In genomic region chr10:58704226-58705200, GRCh38 we compare ENCODE assay signal across 13 cellular contexts.
A peak's percentile ranks its signal among the peaks of the same experiment; 100 is the strongest.
DNase-seq lines count a peak whose midpoint lies in the region; ATAC-seq, FAIRE-seq and TF ChIP-seq lines count a peak whose summit lies in the region.
"Had no signal": no experiment of that assay in that cellular context is flagged by ENCODE, and none has a peak within 500 bp of the region (broad histone marks: within the 10 kb centered on the region; RNA-seq: fewer than 3 reads in every experiment).

No MANE protein-coding gene starts in this region.

- 60% methylated on average over 6 of the region's 6 CpGs for WGBS in A549 (ENCODE audit: missing lambda C conversion rate)
- WGBS in sigmoid colon, 2 donors: 54 to 58% methylated on average over 6 of the region's 6 CpGs

- H3K27ac ChIP-seq in A549 (peak overlapping the region; percentile 7 to 70; a peak in 4 of 6 replicates), sigmoid colon (peak overlapping the region in 1 of 4 donors; percentile 27)
- H3K27ac ChIP-seq: VCaP had no signal

- peaks cover 3% of the 10 kb centered on the region for H3K27me3 Mint-ChIP-seq in HFFc6 (ENCODE audit: insufficient read depth)
- H3K27me3 Mint-ChIP-seq in activated CD8-positive, alpha-beta memory T cell treated with anti-CD3 and anti-CD28 coated beads, Interleukin-2, amount 10 ng/mL, durations not matched to agents 7 days and 5 days: no peaks in the 10 kb centered on the region

- H3K4me1 ChIP-seq in A549 (peaks cover 57% of the 10 kb centered on the region), sigmoid colon (peaks cover 0 to 11% (median 5%) of the 10 kb centered on the region in 4 donors)

- peak overlapping the region; percentile 33 for H3K4me2 ChIP-seq in A549

- no peak for TF ChIP-seq EP300 in A549 (IDR thresholded peaks at IDR 0.05)
- no peak for TF ChIP-seq EP300 in sigmoid colon (IDR thresholded peaks at IDR 0.05)

- H3K27ac Mint-ChIP-seq in HFFc6: peak overlapping the region; percentile 84
- no peak overlapping the region for H3K27ac Mint-ChIP-seq in activated CD8-positive, alpha-beta memory T cell treated with anti-CD3 and anti-CD28 coated beads, Interleukin-2, amount 10 ng/mL, durations not matched to agents 7 days and 5 days
- H3K27ac Mint-ChIP-seq: activated naive CD4-positive, alpha-beta T cell treated with anti-CD3 and anti-CD28 coated beads, Interleukin-2, amount 50 U/mL, for 72 hours had no signal

- H3K4me3 ChIP-seq in A549 (no peak overlapping the region), bronchial epithelial cell (ENCODE audit: low read depth, low read length) (no peak overlapping the region), sigmoid colon (no peak overlapping the region)

- TF ChIP-seq CTCF in A549 (IDR thresholded peaks at IDR 0.05) (no peak), HFFc6 (IDR thresholded peaks at IDR 0.05) (no peak), bronchial epithelial cell (IDR thresholded peaks at IDR 0.05; ENCODE audit: insufficient read depth, low read length, severe bottlenecking) (no peak), sigmoid colon (IDR thresholded peaks at IDR 0.05) (no peak)

- H3K36me3 ChIP-seq in bronchial epithelial cell (ENCODE audit: control insufficient read depth, insufficient read depth, low read length): no peaks in the 10 kb centered on the region
- H3K36me3 ChIP-seq in sigmoid colon: no peaks in the 10 kb centered on the region

- FAIRE-seq in A549 (lab: Jason Lieb, UNC) (no peak), bronchial epithelial cell (lab: Jason Lieb, UNC) (no peak)
- FAIRE-seq: GM12891 had no signal

- ATAC-seq in A549 (no peak), GM18502 (IDR thresholded peaks at IDR 0.05; ENCODE audit: poor library complexity, unreplicated experiment) (no peak), GM18505 (IDR thresholded peaks at IDR 0.05; ENCODE audit: unreplicated experiment) (no peak)
- no peak for ATAC-seq in activated CD8-positive, alpha-beta memory T cell treated with anti-CD3 and anti-CD28 coated beads, Interleukin-2, amount 10 ng/mL, durations not matched to agents 7 days and 5 days
- ATAC-seq: activated naive CD4-positive, alpha-beta T cell treated with anti-CD3 and anti-CD28 coated beads, Interleukin-2, amount 50 U/mL, for 72 hours had no signal

- H3K36me3 Mint-ChIP-seq in HFFc6 (ENCODE audit: low read depth): peaks cover 26% of the 10 kb centered on the region
- no peaks in the 10 kb centered on the region for H3K36me3 Mint-ChIP-seq in activated CD8-positive, alpha-beta memory T cell treated with anti-CD3 and anti-CD28 coated beads, Interleukin-2, amount 10 ng/mL, durations not matched to agents 7 days and 5 days

- CTCF ChIA-PET in A549 (lab: Yijun Ruan, JAX): interaction anchor here (1.2 to 1.4 kb wide), 2 partner anchors 57 to 63 kb away, joined by 3 to 8 read pairs; no protein-coding TSS in a partner anchor
- CTCF ChIA-PET in activated CD8-positive, alpha-beta memory T cell treated with anti-CD3 and anti-CD28 coated beads, Interleukin-2, amount 10 ng/mL, durations not matched to agents 7 days and 5 days (lab: Charles Lee): no interaction called here

- H3K4me3 Mint-ChIP-seq in HFFc6: peak overlapping the region; percentile 77
- H3K4me3 Mint-ChIP-seq in activated CD8-positive, alpha-beta memory T cell treated with anti-CD3 and anti-CD28 coated beads, Interleukin-2, amount 10 ng/mL, durations not matched to agents 7 days and 5 days: no peak overlapping the region

- peaks cover 78% of the 10 kb centered on the region for H3K4me1 Mint-ChIP-seq in HFFc6 (ENCODE audit: low read depth)
- H3K4me1 Mint-ChIP-seq in activated CD8-positive, alpha-beta memory T cell treated with anti-CD3 and anti-CD28 coated beads, Interleukin-2, amount 10 ng/mL, durations not matched to agents 7 days and 5 days: no peaks in the 10 kb centered on the region

- TF ChIP-seq POLR2A in A549 (IDR thresholded peaks at IDR 0.05; ENCODE audit: low read length): no peak
- TF ChIP-seq POLR2A in GM18505 (IDR thresholded peaks at IDR 0.05; ENCODE audit: borderline replicate concordance, extremely low read depth, insufficient read depth, insufficient read length): no peak
- no peak for TF ChIP-seq POLR2A in sigmoid colon (IDR thresholded peaks at IDR 0.05)

- intact Hi-C loops in sigmoid colon (cut with DNase I): no loop called here

- POLR2A ChIA-PET in A549 (lab: Yijun Ruan, JAX): no interaction called here

- H3K9me3 ChIP-seq in A549 (no peaks in the 10 kb centered on the region), sigmoid colon (no peaks in the 10 kb centered on the region)

- peaks cover 11% of the 10 kb centered on the region for H3K9me3 Mint-ChIP-seq in HFFc6
- peaks cover 7% of the 10 kb centered on the region for H3K9me3 Mint-ChIP-seq in activated CD8-positive, alpha-beta memory T cell treated with anti-CD3 and anti-CD28 coated beads, Interleukin-2, amount 10 ng/mL, durations not matched to agents 7 days and 5 days (ENCODE audit: low read depth)

- DNase-seq in A549 (ENCODE audit: low read depth in 1 of 2, low spot score in 1 of 2): no peak
- peak; percentile 50 for DNase-seq in HFFc6
- peak; percentile 37 for DNase-seq in bronchial epithelial cell (ENCODE audit: low read depth)
- peak; percentile 1 for DNase-seq in midbrain (lab: John Stamatoyannopoulos, UW)
- DNase-seq in sigmoid colon: no peak
- no peak for DNase-seq in activated CD8-positive, alpha-beta memory T cell treated with anti-CD3 and anti-CD28 coated beads, Interleukin-2, amount 10 ng/mL, durations not matched to agents 7 days and 5 days
- DNase-seq: DMS79 treated with DMSO at 0.1 percent for 48 hours, MV-4-11 had no signal

- H3K27me3 ChIP-seq in bronchial epithelial cell (ENCODE audit: control insufficient read depth, insufficient read depth, low read length) (no peaks in the 10 kb centered on the region), sigmoid colon (no peaks in the 10 kb centered on the region)

- no peak for TF ChIP-seq RAD21 in A549 (conservative IDR thresholded peaks at IDR 0.05 in 1 of 2, IDR thresholded peaks at IDR 0.05 in 1 of 2)

TF ChIP-seq in A549, 52 proteins besides CTCF, POLR2A, EP300 and RAD21:
- TF ChIP-seq KDM1A (IDR thresholded peaks at IDR 0.05; ENCODE audit: low read depth) (no peak), MAZ (IDR thresholded peaks at IDR 0.05; ENCODE audit: borderline replicate concordance, low read depth, low read length) (no peak), CHD4 (IDR thresholded peaks at IDR 0.05; ENCODE audit: borderline replicate concordance) (no peak), MAX (IDR thresholded peaks at IDR 0.05) (no peak), SREBF2 (IDR thresholded peaks at IDR 0.05) (no peak), EHMT2 (IDR thresholded peaks at IDR 0.05; ENCODE audit: low read depth) (no peak), FOXS1 (CRISPR knock-in tag; IDR thresholded peaks at IDR 0.05) (no peak), HDAC2 (IDR thresholded peaks at IDR 0.05) (no peak), FOSB (CRISPR knock-in tag; IDR thresholded peaks at IDR 0.05) (no peak), PHF8 (IDR thresholded peaks at IDR 0.05; ENCODE audit: borderline replicate concordance, low read depth) (no peak), NPAS2 (CRISPR knock-in tag; IDR thresholded peaks at IDR 0.05; ENCODE audit: borderline replicate concordance) (no peak)

Comparison
In these comparisons a context has a peak if more than half of its experiments do, and no peak if none do; other contexts are left out.
1. DNase-seq: peak in HFFc6 (single experiment), bronchial epithelial cell (single experiment) and midbrain (single experiment); none in A549 (0 of 2), sigmoid colon (single experiment) and activated CD8-positive, alpha-beta memory T cell treated with anti-CD3 and anti-CD28 coated beads, Interleukin-2, amount 10 ng/mL, durations not matched to agents 7 days and 5 days (single experiment).